Comparison of ENCODE assay signal across 20 cellular contexts in the genomic region with DNA sequence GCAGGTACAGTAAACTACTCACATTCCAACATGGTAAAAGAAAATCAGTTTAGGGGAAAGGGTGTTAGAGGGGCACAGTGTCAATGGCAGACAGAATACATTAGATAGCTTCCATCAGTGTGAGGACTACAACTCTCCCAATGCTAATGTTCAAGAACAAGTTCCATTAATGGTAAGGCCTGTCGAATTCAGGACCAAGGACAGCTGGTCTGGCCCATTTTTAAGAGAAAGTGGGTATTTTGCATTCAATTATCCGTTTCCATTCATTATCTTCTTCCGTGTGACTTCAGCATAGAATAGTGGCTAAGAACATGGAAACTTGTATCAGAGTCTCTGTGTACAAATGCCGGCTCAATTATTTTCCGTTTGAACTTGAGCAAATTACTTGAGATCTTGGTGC.
A peak's percentile ranks its signal among the peaks of the same experiment; 100 is the strongest.
DNase-seq lines count a peak whose midpoint lies in the region; ATAC-seq and TF ChIP-seq lines count a peak whose summit lies in the region.
"Had no signal": no experiment of that assay in that cellular context is flagged by ENCODE, and none has a peak within 500 bp of the region (broad histone marks: within the 10 kb centered on the region; RNA-seq: fewer than 3 reads in every experiment).

No MANE protein-coding gene starts in this region.

- intact Hi-C loops in activated B cell treated with CpG ODN at 0.5 μM for 24 hours (cut with micrococcal nuclease): loop anchor here (10.0 kb wide), 1 partner anchor 348 kb away; no protein-coding TSS in a partner anchor

- peaks cover 85% of the 10 kb centered on the region for H3K4me1 Mint-ChIP-seq in activated B cell treated with CpG ODN at 0.5 μM for 24 hours

- H3K9ac ChIP-seq in liver (ENCODE audit: low read depth in 1 of 2, low read length in 2 of 2): no peak overlapping the region
- H3K9ac ChIP-seq: neural progenitor cell had no signal

- no peak overlapping the region for H3K4me3 Mint-ChIP-seq in activated B cell treated with CpG ODN at 0.5 μM for 24 hours
- H3K4me3 Mint-ChIP-seq: activated CD8-positive, alpha-beta memory T cell treated with anti-CD3 and anti-CD28 coated beads, Interleukin-2, amount 10 ng/mL, durations not matched to agents 7 days and 5 days; central memory CD8-positive, alpha-beta T cell; mesothelial cell of epicardium; neural progenitor cell had no signal

- H3K9me3 Mint-ChIP-seq in activated B cell treated with CpG ODN at 0.5 μM for 24 hours: no peaks in the 10 kb centered on the region
- H3K9me3 Mint-ChIP-seq: central memory CD8-positive, alpha-beta T cell; mesothelial cell of epicardium; neural progenitor cell had no signal

- 78% methylated on average over 5 of the region's 5 CpGs for WGBS in liver

- H3K4me3 ChIP-seq in HEK293 (ENCODE audit: low read depth, low read length) (no peak overlapping the region), liver (ENCODE audit: low read depth in 1 of 3, low read length in 3 of 3) (no peak overlapping the region)
- H3K4me3 ChIP-seq: neural progenitor cell, testis had no signal

- H3K9me3 ChIP-seq in HEK293 (ENCODE audit: control insufficient read depth, insufficient read depth, low read depth, low read length): no peaks in the 10 kb centered on the region
- no peaks in the 10 kb centered on the region for H3K9me3 ChIP-seq in liver (ENCODE audit: control insufficient read depth in 4 of 4, low read length in 3 of 4)
- H3K9me3 ChIP-seq: testis had no signal

- TF ChIP-seq CTCF in HEK293 (tag by site-specific recombination; IDR thresholded peaks at IDR 0.05): no peak
- TF ChIP-seq CTCF in activated B cell treated with CpG ODN at 0.5 μM for 24 hours (IDR thresholded peaks at IDR 0.05): no peak
- TF ChIP-seq CTCF in liver (IDR thresholded peaks at IDR 0.05; ENCODE audit: low read depth, low read length, missing input control): no peak

- no peaks in the 10 kb centered on the region for H3K27me3 ChIP-seq in liver (ENCODE audit: control insufficient read depth in 4 of 4, insufficient read depth in 4 of 4, low read length in 3 of 4)
- H3K27me3 ChIP-seq: testis had no signal

- no peak for TF ChIP-seq RAD21 in liver (IDR thresholded peaks at IDR 0.05)

- POLR2A ChIA-PET in HEK293 (lab: Yijun Ruan, JAX) (no interaction called here), activated B cell treated with CpG ODN at 0.5 μM for 24 hours (lab: Charles Lee) (no interaction called here)

- no peaks in the 10 kb centered on the region for H3K36me3 Mint-ChIP-seq in activated B cell treated with CpG ODN at 0.5 μM for 24 hours (ENCODE audit: low read depth)
- H3K36me3 Mint-ChIP-seq: mesothelial cell of epicardium, neural progenitor cell had no signal

- H3K36me3 ChIP-seq in HEK293 (ENCODE audit: control insufficient read depth in 2 of 2, insufficient read depth in 1 of 2, low read length in 2 of 2) (no peaks in the 10 kb centered on the region), liver (ENCODE audit: control insufficient read depth in 4 of 4, insufficient read depth in 3 of 4, low read depth in 1 of 4, low read length in 3 of 4) (no peaks in the 10 kb centered on the region)
- H3K36me3 ChIP-seq: neural progenitor cell had no signal

- H3K27me3 Mint-ChIP-seq in activated B cell treated with CpG ODN at 0.5 μM for 24 hours: no peaks in the 10 kb centered on the region
- H3K27me3 Mint-ChIP-seq: activated CD8-positive, alpha-beta memory T cell treated with anti-CD3 and anti-CD28 coated beads, Interleukin-2, amount 10 ng/mL, durations not matched to agents 7 days and 5 days; central memory CD8-positive, alpha-beta T cell had no signal

- no peak overlapping the region for H3K27ac ChIP-seq in HEK293 (ENCODE audit: extremely low read depth, low read depth, low read length)
- no peak overlapping the region for H3K27ac ChIP-seq in liver (ENCODE audit: low read depth in 1 of 2, low read length in 2 of 2)
- H3K27ac ChIP-seq: neural progenitor cell, testis had no signal

- H3K27ac Mint-ChIP-seq in activated B cell treated with CpG ODN at 0.5 μM for 24 hours: peak overlapping the region; percentile 47
- H3K27ac Mint-ChIP-seq: activated CD8-positive, alpha-beta memory T cell treated with anti-CD3 and anti-CD28 coated beads, Interleukin-2, amount 10 ng/mL, durations not matched to agents 7 days and 5 days; mesothelial cell of epicardium; neural progenitor cell had no signal

- DNase-seq in NCI-H2227 treated with DMSO at 0.1 percent for 48 hours (lab: John Stamatoyannopoulos, UW) (peak; percentile 65), NCI-H2227 (lab: John Stamatoyannopoulos, UW; ENCODE audit: unreplicated experiment) (no peak), activated B cell treated with CpG ODN at 0.5 μM for 24 hours (no peak), NCI-H2081 treated with DMSO at 0.1 percent for 48 hours (lab: John Stamatoyannopoulos, UW) (no peak), SIG-M5 treated with dmso at 0.1 percent for 504 hours (lab: John Stamatoyannopoulos, UW; ENCODE audit: unreplicated experiment) (no peak)
- DNase-seq: 8988T; activated CD8-positive, alpha-beta memory T cell treated with anti-CD3 and anti-CD28 coated beads, Interleukin-2, amount 10 ng/mL, durations not matched to agents 7 days and 5 days; amniotic stem cell; C1 segment of cervical spinal cord; DMS53; effector memory CD4-positive, alpha-beta T cell; NCI-H226; NK-92 treated with Interleukin-12 subunit alpha and Interleukin-12 subunit beta, amount 100 ng/mL, for 24 hours; testis had no signal

- ATAC-seq in activated B cell treated with CpG ODN at 0.5 μM for 24 hours (ENCODE audit: low read depth) (no peak), HG03159 (IDR thresholded peaks at IDR 0.05; ENCODE audit: unreplicated experiment) (no peak)
- ATAC-seq: activated CD8-positive, alpha-beta memory T cell treated with anti-CD3 and anti-CD28 coated beads, Interleukin-2, amount 10 ng/mL, durations not matched to agents 7 days and 5 days had no signal

- CTCF ChIA-PET in HEK293 (lab: Yijun Ruan, JAX) (no interaction called here), activated B cell treated with CpG ODN at 0.5 μM for 24 hours (lab: Charles Lee) (interaction anchor here (2.2 kb wide), 1 partner anchor 71 kb away, joined by 5 read pairs; no protein-coding TSS in a partner anchor)

- H3K4me1 ChIP-seq in HEK293 (ENCODE audit: control insufficient read depth, insufficient read depth, low read length) (no peaks in the 10 kb centered on the region), liver (ENCODE audit: control insufficient read depth in 4 of 4, insufficient read depth in 4 of 4, low read length in 3 of 4) (peaks cover 0 to 2% (median 0%) of the 10 kb centered on the region in 4 donors)

TF ChIP-seq in HEK293, 187 proteins besides CTCF, POLR2A, EP300 and RAD21:
- TF ChIP-seq, protein P1, sequence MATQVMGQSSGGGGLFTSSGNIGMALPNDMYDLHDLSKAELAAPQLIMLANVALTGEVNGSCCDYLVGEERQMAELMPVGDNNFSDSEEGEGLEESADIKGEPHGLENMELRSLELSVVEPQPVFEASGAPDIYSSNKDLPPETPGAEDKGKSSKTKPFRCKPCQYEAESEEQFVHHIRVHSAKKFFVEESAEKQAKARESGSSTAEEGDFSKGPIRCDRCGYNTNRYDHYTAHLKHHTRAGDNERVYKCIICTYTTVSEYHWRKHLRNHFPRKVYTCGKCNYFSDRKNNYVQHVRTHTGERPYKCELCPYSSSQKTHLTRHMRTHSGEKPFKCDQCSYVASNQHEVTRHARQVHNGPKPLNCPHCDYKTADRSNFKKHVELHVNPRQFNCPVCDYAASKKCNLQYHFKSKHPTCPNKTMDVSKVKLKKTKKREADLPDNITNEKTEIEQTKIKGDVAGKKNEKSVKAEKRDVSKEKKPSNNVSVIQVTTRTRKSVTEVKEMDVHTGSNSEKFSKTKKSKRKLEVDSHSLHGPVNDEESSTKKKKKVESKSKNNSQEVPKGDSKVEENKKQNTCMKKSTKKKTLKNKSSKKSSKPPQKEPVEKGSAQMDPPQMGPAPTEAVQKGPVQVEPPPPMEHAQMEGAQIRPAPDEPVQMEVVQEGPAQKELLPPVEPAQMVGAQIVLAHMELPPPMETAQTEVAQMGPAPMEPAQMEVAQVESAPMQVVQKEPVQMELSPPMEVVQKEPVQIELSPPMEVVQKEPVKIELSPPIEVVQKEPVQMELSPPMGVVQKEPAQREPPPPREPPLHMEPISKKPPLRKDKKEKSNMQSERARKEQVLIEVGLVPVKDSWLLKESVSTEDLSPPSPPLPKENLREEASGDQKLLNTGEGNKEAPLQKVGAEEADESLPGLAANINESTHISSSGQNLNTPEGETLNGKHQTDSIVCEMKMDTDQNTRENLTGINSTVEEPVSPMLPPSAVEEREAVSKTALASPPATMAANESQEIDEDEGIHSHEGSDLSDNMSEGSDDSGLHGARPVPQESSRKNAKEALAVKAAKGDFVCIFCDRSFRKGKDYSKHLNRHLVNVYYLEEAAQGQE (tag by site-specific recombination; IDR thresholded peaks at IDR 0.05): peak; percentile 79
- TF ChIP-seq ZNF670 (tag by site-specific recombination; IDR thresholded peaks at IDR 0.05; ENCODE audit: low read depth): no peak
TF ChIP-seq in HEK293: peak in this region for 1.

TF ChIP-seq in liver, 16 proteins besides CTCF, POLR2A, EP300 and RAD21:
- TF ChIP-seq YY1 (IDR thresholded peaks at IDR 0.05): no peak
- TF ChIP-seq, protein P1 (IDR thresholded peaks at IDR 0.05): peak; percentile 96
